In the genomic region with DNA sequence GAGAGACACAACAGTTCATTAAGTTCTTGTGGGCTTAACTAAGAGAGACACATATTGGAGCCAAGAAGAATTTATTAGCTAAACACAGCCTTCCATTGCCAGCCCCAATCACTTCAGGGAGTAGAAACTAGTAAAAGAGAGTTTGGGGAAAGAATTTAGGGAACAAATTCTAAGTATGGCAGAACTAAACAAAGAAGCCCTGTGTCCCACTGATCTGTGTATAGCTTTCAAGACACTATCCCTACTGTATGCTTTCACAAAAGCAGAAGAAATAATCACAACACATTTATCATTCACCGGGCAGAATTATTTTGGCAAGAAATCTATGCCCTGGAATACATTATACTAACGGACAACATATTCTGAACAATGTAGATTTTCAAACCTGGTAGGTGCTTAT, we compare ENCODE assay signal across 26 cellular contexts.
"Had no signal": no experiment of that assay in that cellular context is flagged by ENCODE, and none has a peak within 500 bp of the region (broad histone marks: within the 10 kb centered on the region; RNA-seq: fewer than 3 reads in every experiment).

No MANE protein-coding gene starts in this region.

- H3K36me3 Mint-ChIP-seq: mesothelial cell of epicardium; naive B cell; natural killer cell treated with Interleukin-12 subunit alpha and Interleukin-12 subunit beta and Interleukin-15 and Interleukin-18, amount 100 ng/mL, for 72 hours; stimulated activated memory B cell treated with anti-CD40 and anti-IgM and Interleukin-4, amounts not matched to agents 10 μg/mL and 1 μg/mL and 100 μg/mL, for 72 hours; type B pancreatic cell had no signal

- H3K9me3 Mint-ChIP-seq: mesothelial cell of epicardium; naive B cell; natural killer cell treated with Interleukin-12 subunit alpha and Interleukin-12 subunit beta and Interleukin-15 and Interleukin-18, amount 100 ng/mL, for 72 hours; stimulated activated memory B cell treated with anti-CD40 and anti-IgM and Interleukin-4, amounts not matched to agents 10 μg/mL and 1 μg/mL and 100 μg/mL, for 72 hours; type B pancreatic cell had no signal

- H3K4me3 ChIP-seq: coronary artery, esophagus squamous epithelium, gastrocnemius medialis, lung, mucosa of descending colon, ovary, sigmoid colon, testis, tibial artery had no signal

- FAIRE-seq: endothelial cell of umbilical vein, kidney had no signal

- H3K9me3 ChIP-seq: esophagus squamous epithelium, gastrocnemius medialis, mucosa of descending colon, ovary, sigmoid colon, testis, tibial artery had no signal

- ATAC-seq: gastrocnemius medialis; left lobe of liver; mucosa of descending colon; natural killer cell treated with Interleukin-12 subunit alpha and Interleukin-12 subunit beta and Interleukin-15 and Interleukin-18, amount 100 ng/mL, for 72 hours; stimulated activated memory B cell treated with anti-CD40 and anti-IgM and Interleukin-4, amounts not matched to agents 10 μg/mL and 1 μg/mL and 100 μg/mL, for 72 hours; stimulated activated naive CD8-positive, alpha-beta T cell treated with anti-CD3 and anti-CD28 coated beads, Interleukin-15, Interleukin-2, amounts not matched to agents 100 U/mL and 50 U/mL, for 24 hours had no signal

- H3K4me3 Mint-ChIP-seq: mesothelial cell of epicardium; naive B cell; natural killer cell treated with Interleukin-12 subunit alpha and Interleukin-12 subunit beta and Interleukin-15 and Interleukin-18, amount 100 ng/mL, for 72 hours; stimulated activated memory B cell treated with anti-CD40 and anti-IgM and Interleukin-4, amounts not matched to agents 10 μg/mL and 1 μg/mL and 100 μg/mL, for 72 hours; type B pancreatic cell had no signal

- H3K27me3 Mint-ChIP-seq: stimulated activated memory B cell treated with anti-CD40 and anti-IgM and Interleukin-4, amounts not matched to agents 10 μg/mL and 1 μg/mL and 100 μg/mL, for 72 hours had no signal

- H3K27ac ChIP-seq: coronary artery, gastrocnemius medialis, ovary, tibial artery had no signal

- H3K27me3 ChIP-seq: esophagus squamous epithelium, ovary, sigmoid colon, testis had no signal

- H3K4me1 Mint-ChIP-seq: mesothelial cell of epicardium; naive B cell; stimulated activated memory B cell treated with anti-CD40 and anti-IgM and Interleukin-4, amounts not matched to agents 10 μg/mL and 1 μg/mL and 100 μg/mL, for 72 hours had no signal

- DNase-seq: dermis blood vessel endothelial cell; effector memory CD4-positive, alpha-beta T cell; erythroblast; esophagus squamous epithelium; gastrocnemius medialis; kidney; mesenchymal stem cell; mucosa of descending colon; naive B cell; nucleus accumbens; ovary; sigmoid colon; stimulated activated CD4-positive, alpha-beta T cell treated with anti-CD3 and anti-CD28 coated beads, Interleukin-2, amount 100 ng/mL, for 24 hours; stimulated activated CD4-positive, alpha-beta T cell treated with anti-CD3 and anti-CD28 coated beads, Interleukin-4, amount 100 ng/mL, for 24 hours; stimulated activated naive CD8-positive, alpha-beta T cell treated with anti-CD3 and anti-CD28 coated beads, Interleukin-15, Interleukin-2, amounts not matched to agents 100 U/mL and 50 U/mL, for 24 hours; substantia nigra; testis; tibial artery had no signal

- H3K36me3 ChIP-seq: esophagus squamous epithelium, gastrocnemius medialis, ovary, sigmoid colon, tibial artery had no signal

- H3K27ac Mint-ChIP-seq: mesothelial cell of epicardium; naive B cell; natural killer cell treated with Interleukin-12 subunit alpha and Interleukin-12 subunit beta and Interleukin-15 and Interleukin-18, amount 100 ng/mL, for 72 hours; stimulated activated memory B cell treated with anti-CD40 and anti-IgM and Interleukin-4, amounts not matched to agents 10 μg/mL and 1 μg/mL and 100 μg/mL, for 72 hours; type B pancreatic cell had no signal

- H3K4me1 ChIP-seq: gastrocnemius medialis, testis, tibial artery had no signal
